In the genomic region with DNA sequence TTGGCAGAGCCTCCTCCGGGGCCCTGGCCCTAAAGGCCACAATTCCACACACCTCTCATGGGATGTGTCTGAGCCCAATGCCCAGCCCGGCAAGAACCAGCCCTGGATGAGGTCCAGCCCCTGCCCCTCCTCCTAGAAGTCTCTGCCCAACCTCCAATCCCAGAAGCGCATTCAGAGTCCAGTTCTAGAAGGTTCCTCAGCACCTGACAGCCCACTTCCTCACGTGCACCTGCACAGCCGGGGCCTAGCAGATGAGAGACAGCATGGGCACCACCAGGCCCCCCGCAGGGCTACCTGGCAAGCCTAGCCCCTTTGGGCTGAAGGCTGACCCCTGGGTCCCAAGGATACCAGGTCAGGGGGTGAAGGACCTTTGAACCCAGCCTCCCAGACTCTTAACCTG, we compare ENCODE assay signal across 25 cellular contexts.
"Had no signal": no experiment of that assay in that cellular context is flagged by ENCODE, and none has a peak within 500 bp of the region (broad histone marks: within the 10 kb centered on the region; RNA-seq: fewer than 3 reads in every experiment).

No MANE protein-coding gene starts in this region.

- H3K4me3 Mint-ChIP-seq: activated naive CD4-positive, alpha-beta T cell treated with anti-CD3 and anti-CD28 coated beads for 36 hours; activated naive CD8-positive, alpha-beta T cell treated with anti-CD3 and anti-CD28 coated beads for 36 hours; T-helper 1 cell treated with Interleukin-12 subunit alpha and Interleukin-12 subunit beta and Interleukin-4 antibody, amounts not matched to agents 30 μg/mL and 1 μg/mL, for 36 hours had no signal

- H3K9me3 Mint-ChIP-seq: activated naive CD4-positive, alpha-beta T cell treated with anti-CD3 and anti-CD28 coated beads for 36 hours; activated naive CD8-positive, alpha-beta T cell treated with anti-CD3 and anti-CD28 coated beads for 36 hours; activated T-helper 17 cell treated with anti-CD3 and anti-CD28 coated beads, Interleukin-2, amount 50 U/mL, for 72 hours; T-helper 1 cell treated with Interleukin-12 subunit alpha and Interleukin-12 subunit beta and Interleukin-4 antibody, amounts not matched to agents 30 μg/mL and 1 μg/mL, for 36 hours had no signal

- DNase-seq: activated CD4-positive, alpha-beta T cell treated with anti-CD3 and anti-CD28 coated beads for 4 hours; activated CD4-positive, alpha-beta T cell treated with anti-CD3 and anti-CD28 coated beads, Interleukin-2, amount 50 U/mL, for 48 hours; activated gamma-delta T cell; activated naive CD4-positive, alpha-beta T cell treated with anti-CD3 and anti-CD28 coated beads for 36 hours; activated naive CD8-positive, alpha-beta T cell treated with anti-CD3 and anti-CD28 coated beads for 36 hours; activated T-cell treated with anti-CD3 and anti-CD28 coated beads for 4 hours; activated T-cell treated with anti-CD3 and anti-CD28 coated beads, Interleukin-2, amount 50 U/mL, for 48 hours; aorta; central memory CD4-positive, alpha-beta T cell; Karpas-422; MM.1S; NCI-H1105; NCI-H1436; NCI-H187; NCI-H2081; NCI-H510A treated with DMSO at 0.1 percent for 48 hours; NCI-H69; NK-92 treated with Interleukin-12 subunit alpha and Interleukin-12 subunit beta, amount 100 ng/mL, for 24 hours; OCI-M1; Peyer's patch; SHP77 treated with DMSO at 0.1 percent for 48 hours had no signal

- H3K4me3 ChIP-seq: breast epithelium, Peyer's patch had no signal

- ATAC-seq: activated CD4-positive, CD25-positive, alpha-beta regulatory T cell treated with anti-CD3 and anti-CD28 coated beads, Interleukin-2, amount 50 U/mL, for 24 hours; activated T-helper 17 cell treated with anti-CD3 and anti-CD28 coated beads, Interleukin-2, amount 50 U/mL, for 72 hours had no signal

- H3K27ac Mint-ChIP-seq: activated naive CD4-positive, alpha-beta T cell treated with anti-CD3 and anti-CD28 coated beads for 36 hours had no signal

- H3K27me3 Mint-ChIP-seq: activated naive CD8-positive, alpha-beta T cell treated with anti-CD3 and anti-CD28 coated beads for 36 hours; activated T-helper 17 cell treated with anti-CD3 and anti-CD28 coated beads, Interleukin-2, amount 50 U/mL, for 72 hours had no signal

- H3K36me3 Mint-ChIP-seq: activated naive CD8-positive, alpha-beta T cell treated with anti-CD3 and anti-CD28 coated beads for 36 hours had no signal

- H3K27me3 ChIP-seq: breast epithelium, Peyer's patch had no signal

- H3K27ac ChIP-seq: breast epithelium had no signal

- H3K9me3 ChIP-seq: breast epithelium, Peyer's patch had no signal

- H3K36me3 ChIP-seq: breast epithelium, Peyer's patch had no signal
